ENCODE assay signal across 12 cellular contexts in the genomic region with DNA sequence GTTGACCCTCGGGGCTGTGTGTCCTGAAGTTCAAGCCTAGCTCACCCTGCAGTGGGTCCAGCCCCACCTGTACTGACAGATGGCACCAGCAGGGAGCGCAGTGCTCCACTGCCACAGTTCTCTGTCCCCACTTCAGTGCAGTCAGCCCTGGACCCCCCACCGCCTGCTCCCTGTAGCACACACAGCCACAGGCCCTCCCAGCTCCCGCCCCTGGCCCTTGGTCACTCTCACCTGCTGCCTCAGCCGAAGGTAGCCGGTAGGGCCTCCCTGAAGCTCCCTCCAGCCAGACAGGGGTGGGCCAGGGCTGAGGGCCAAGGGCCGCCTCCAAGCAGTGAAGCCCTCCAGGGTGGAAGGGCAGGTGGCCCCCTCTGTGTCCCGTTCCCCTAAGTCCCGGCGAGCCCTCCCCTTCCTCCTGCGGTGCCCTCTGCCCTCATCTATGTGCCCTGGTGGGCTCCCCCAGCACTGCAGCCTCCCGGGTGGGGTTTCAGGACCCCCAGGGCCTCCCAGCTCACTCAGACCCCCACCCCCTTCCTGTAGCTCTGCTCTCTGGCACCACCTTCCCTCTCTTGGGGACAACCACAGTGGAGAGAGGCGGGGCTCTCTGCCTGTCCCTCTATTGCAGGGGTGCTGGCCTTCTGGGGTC. TPM values are rescaled to one million over a fixed set of nuclear protein-coding genes. Genes with fewer than 3 reads are reported as not detected.
DNase-seq lines count a peak whose midpoint lies in the region; ATAC-seq, FAIRE-seq and TF ChIP-seq lines count a peak whose summit lies in the region.
"Had no signal": no experiment of that assay in that cellular context is flagged by ENCODE, and none has a peak within 500 bp of the region (broad histone marks: within the 10 kb centered on the region; RNA-seq: fewer than 3 reads in every experiment).

No MANE protein-coding gene starts in this region.

- no peaks in the 10 kb centered on the region for H3K9me3 ChIP-seq in endothelial cell of umbilical vein (replicated peaks; ENCODE audit: control insufficient read depth, insufficient read depth, low read length)

- no peak for FAIRE-seq in endothelial cell of umbilical vein (lab: Jason Lieb, UNC)
- FAIRE-seq: small intestine had no signal

- H3K4me3 ChIP-seq in GM12864 (ENCODE audit: low read depth, low read length) (no peak overlapping the region), endothelial cell of umbilical vein (replicated peaks in 1 of 3; ENCODE audit: insufficient read depth in 1 of 3, low read depth in 1 of 3, low read length in 3 of 3) (no peak overlapping the region)
- H3K4me3 ChIP-seq: dorsolateral prefrontal cortex had no signal

- CTCF ChIA-PET in endothelial cell of umbilical vein (lab: Charles Lee), result interaction anchor here (0.8 to 3.6 kb wide), 4 partner anchors 10 to 75 kb away, joined by 3 to 13 read pairs (median 5); a partner anchor contains a TSS

- no peak overlapping the region for H3K9ac ChIP-seq in endothelial cell of umbilical vein (replicated peaks; ENCODE audit: extremely low read depth, insufficient read depth, low read length)

- H3K36me3 ChIP-seq in endothelial cell of umbilical vein (ENCODE audit: control insufficient read depth in 2 of 2, extremely low read depth in 1 of 2, insufficient read depth in 2 of 2, low read length in 2 of 2), result no peaks in the 10 kb centered on the region

- no peaks in the 10 kb centered on the region for H4K20me1 ChIP-seq in endothelial cell of umbilical vein (replicated peaks; ENCODE audit: control insufficient read depth, extremely low read depth, insufficient read depth, low read length)

- H3K27ac ChIP-seq in endothelial cell of umbilical vein (ENCODE audit: insufficient read depth, low read depth, low read length), result no peak overlapping the region
- H3K27ac ChIP-seq: dorsolateral prefrontal cortex had no signal

- H2AFZ ChIP-seq in endothelial cell of umbilical vein (ENCODE audit: low read depth, low read length), result no peak overlapping the region

- no peak overlapping the region for H3K4me2 ChIP-seq in endothelial cell of umbilical vein (ENCODE audit: insufficient read depth, low read length)

- H3K9me1 ChIP-seq in endothelial cell of umbilical vein (replicated peaks; ENCODE audit: control insufficient read depth, extremely low read depth, insufficient read depth, low read length), result no peaks in the 10 kb centered on the region

- TF ChIP-seq CTCF in GM12864 (IDR thresholded peaks at IDR 0.05; ENCODE audit: low read depth, low read length, missing control alignments), result peak; percentile 45
- TF ChIP-seq CTCF in endothelial cell of umbilical vein (IDR thresholded peaks at IDR 0.05; ENCODE audit: extremely low read depth in 1 of 2, insufficient read depth in 1 of 2, low read depth in 1 of 2, low read length in 2 of 2), result peak; percentile 6 to 32

- no peak for ATAC-seq in sciatic nerve
- ATAC-seq in activated CD4-positive, CD25-positive, alpha-beta regulatory T cell treated with anti-CD3 and anti-CD28 coated beads, Interleukin-2, amount 50 U/mL, for 24 hours, result no peak

- TF ChIP-seq POLR2A in endothelial cell of umbilical vein (IDR thresholded peaks at IDR 0.05; ENCODE audit: low read depth, low read length), result no peak

- no TSS peak for BruUV-seq in endothelial cell of umbilical vein (replicated peaks; lab: Mats Ljungman, UMichigan)

- intact Hi-C loops in endothelial cell of umbilical vein (cut with micrococcal nuclease), result loop anchor here (1.0 kb wide), 1 partner anchor 73 kb away; no protein-coding TSS in a partner anchor
- intact Hi-C loops in sciatic nerve (cut with DNase I), result no loop called here

- DNase-seq in GM12864 (ENCODE audit: low read depth), result no peak
- DNase-seq in NAMALWA (ENCODE audit: low spot score), result peak; percentile 56
- DNase-seq in endothelial cell of umbilical vein (ENCODE audit: low read depth, low spot score), result no peak
- peak; percentile 43 for DNase-seq in sciatic nerve (ENCODE audit: low spot score)
- DNase-seq in effector CD4-positive, alpha-beta T cell, result no peak
- no peak for DNase-seq in NCI-H446 treated with DMSO at 0.1 percent for 48 hours (lab: John Stamatoyannopoulos, UW)
- DNase-seq: activated CD4-positive, alpha-beta T cell treated with anti-CD3 and anti-CD28 coated beads, Interleukin-2, amount 50 U/mL, for 4 hours; GDM1; NCI-H2107; small intestine had no signal

- peaks cover 0 to 6% of the 10 kb centered on the region in 2 experiments for H3K27me3 ChIP-seq in endothelial cell of umbilical vein (ENCODE audit: control insufficient read depth in 2 of 2, insufficient read depth in 2 of 2, low read length in 2 of 2)

- POLR2A ChIA-PET in endothelial cell of umbilical vein (lab: Charles Lee), result no interaction called here

- no peaks in the 10 kb centered on the region for H3K79me2 ChIP-seq in endothelial cell of umbilical vein (ENCODE audit: control insufficient read depth, insufficient read depth, low read length)

- dilution Hi-C loops in endothelial cell of umbilical vein (cut with MboI; ENCODE audit: extremely low pct_ligation_motif_present, low sequenced_read_pairs), result no loop called here

- no peaks in the 10 kb centered on the region for H3K4me1 ChIP-seq in endothelial cell of umbilical vein (ENCODE audit: control insufficient read depth, extremely low read depth, insufficient read depth, low read length)

TF ChIP-seq in endothelial cell of umbilical vein, 7 proteins besides CTCF, POLR2A, EP300 and RAD21:
- TF ChIP-seq EZH2 (IDR thresholded peaks at IDR 0.05; ENCODE audit: borderline replicate concordance, low read depth, low read length, severe bottlenecking) (no peak), POLR2AphosphoS5 (IDR thresholded peaks at IDR 0.05; ENCODE audit: insufficient read depth, low read depth, low read length) (no peak), MYC (IDR thresholded peaks at IDR 0.05; ENCODE audit: low read depth, low read length) (no peak), JUN (IDR thresholded peaks at IDR 0.05; ENCODE audit: borderline replicate concordance, insufficient read depth, insufficient read length, low read depth) (no peak), FOS (IDR thresholded peaks at IDR 0.05; ENCODE audit: borderline replicate concordance, insufficient read depth, low read length) (no peak), GATA2 (IDR thresholded peaks at IDR 0.05; ENCODE audit: insufficient read depth, insufficient read length, low read depth, low read length) (no peak)
- TF ChIP-seq, protein P1, sequence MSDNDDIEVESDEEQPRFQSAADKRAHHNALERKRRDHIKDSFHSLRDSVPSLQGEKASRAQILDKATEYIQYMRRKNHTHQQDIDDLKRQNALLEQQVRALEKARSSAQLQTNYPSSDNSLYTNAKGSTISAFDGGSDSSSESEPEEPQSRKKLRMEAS (IDR thresholded peaks at IDR 0.05; ENCODE audit: insufficient read depth, insufficient read length), result no peak
TF ChIP-seq in endothelial cell of umbilical vein: peak in this region for 0.

RNA-seq across cellular contexts. Expression of a gene that starts 10.8 kb away (rescaled TPM):
- total RNA-seq in endothelial cell of umbilical vein, result not detected in 2 replicates
- not detected in 2 replicates for polyA plus RNA-seq in endothelial cell of umbilical vein
- polyA plus RNA-seq in endothelial cell of umbilical vein (2011; cell fraction: cytosol; rRNA removed), result not detected in 2 replicates
- polyA plus RNA-seq in endothelial cell of umbilical vein (2011; cell fraction: nucleus; rRNA removed), result not detected in 2 replicates
- not detected in 2 replicates for polyA plus RNA-seq in endothelial cell of umbilical vein (2012)
- not detected in 2 replicates for polyA minus RNA-seq in endothelial cell of umbilical vein
- polyA minus RNA-seq in endothelial cell of umbilical vein (2011; cell fraction: cytosol; rRNA and poly(A)+ RNA removed), result 1.1 TPM
- not detected in 2 replicates for polyA minus RNA-seq in endothelial cell of umbilical vein (2011; cell fraction: nucleus; rRNA and poly(A)+ RNA removed)
- total RNA-seq in sciatic nerve, result not detected
- polyA plus RNA-seq: small intestine had no signal

RNA-seq across cellular contexts. Expression of a gene that starts 38.9 kb away (rescaled TPM):
- total RNA-seq in endothelial cell of umbilical vein (not detected in 2 replicates), sciatic nerve (not detected)
- polyA plus RNA-seq in endothelial cell of umbilical vein, result not detected in 2 replicates
- polyA plus RNA-seq in endothelial cell of umbilical vein (2011; cell fraction: cytosol; rRNA removed), result not detected in 2 replicates
- not detected in 2 replicates for polyA plus RNA-seq in endothelial cell of umbilical vein (2011; cell fraction: nucleus; rRNA removed)
- not detected in 2 replicates for polyA plus RNA-seq in endothelial cell of umbilical vein (2012)
- not detected in 2 replicates for polyA minus RNA-seq in endothelial cell of umbilical vein
- polyA minus RNA-seq in endothelial cell of umbilical vein (2011; cell fraction: cytosol; rRNA and poly(A)+ RNA removed), result not detected
- polyA minus RNA-seq in endothelial cell of umbilical vein (2011; cell fraction: nucleus; rRNA and poly(A)+ RNA removed), result not detected in 2 replicates

Comparison
In these comparisons a context has a peak if more than half of its experiments do, and no peak if none do; other contexts are left out.
1. DNase-seq: peak in NAMALWA (single experiment) and sciatic nerve (single experiment); none in GM12864 (single experiment), endothelial cell of umbilical vein (single experiment), effector CD4-positive, alpha-beta T cell (single experiment) and NCI-H446 treated with DMSO at 0.1 percent for 48 hours (single experiment).